Comparison of ENCODE assay signal across 26 cellular contexts in the genomic region with DNA sequence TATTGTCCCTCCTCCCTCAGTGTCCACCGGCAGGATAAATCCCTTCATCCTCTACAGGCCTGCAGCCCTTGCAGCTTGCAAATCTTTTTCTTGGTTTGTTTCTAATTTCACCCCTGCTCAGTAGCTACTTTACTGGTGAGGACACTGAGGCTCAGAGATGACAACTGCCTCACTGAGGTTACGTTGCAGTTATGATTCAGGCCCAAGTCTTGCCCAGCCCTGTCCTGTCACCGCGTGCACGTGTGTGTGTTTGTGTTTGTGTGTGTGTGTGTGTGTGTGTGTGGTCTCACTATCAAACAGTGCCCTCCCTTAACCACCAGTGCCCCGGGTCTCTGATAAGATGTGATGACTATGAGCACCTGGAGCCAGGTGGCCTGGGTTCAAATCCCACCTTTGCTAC. TPM values are rescaled to one million over a fixed set of nuclear protein-coding genes. Genes with fewer than 3 reads are reported as not detected.
A peak's percentile ranks its signal among the peaks of the same experiment; 100 is the strongest.
DNase-seq lines count a peak whose midpoint lies in the region; ATAC-seq lines count a peak whose summit lies in the region.
"Had no signal": no experiment of that assay in that cellular context is flagged by ENCODE, and none has a peak within 500 bp of the region (broad histone marks: within the 10 kb centered on the region; RNA-seq: fewer than 3 reads in every experiment).

No MANE protein-coding gene starts in this region.

- H3K9me3 ChIP-seq in CD8-positive, alpha-beta memory T cell (ENCODE audit: low read length): no peaks in the 10 kb centered on the region
- H3K9me3 ChIP-seq in naive thymus-derived CD4-positive, alpha-beta T cell (ENCODE audit: control insufficient read depth in 2 of 3, low read length in 3 of 3): no peaks in the 10 kb centered on the region
- H3K9me3 ChIP-seq: left lung, upper lobe of right lung had no signal

- peaks cover 40% of the 10 kb centered on the region for H3K36me3 Mint-ChIP-seq in activated CD4-positive, alpha-beta memory T cell treated with anti-CD3 and anti-CD28 coated beads, Interleukin-2, amount 10 ng/mL, durations not matched to agents 7 days and 5 days (ENCODE audit: low read depth)
- H3K36me3 Mint-ChIP-seq in activated CD4-positive, alpha-beta memory T cell treated with anti-CD3 and anti-CD28 coated beads for 36 hours: peaks cover 4% of the 10 kb centered on the region
- peaks cover 11 to 15% (median 13%) of the 10 kb centered on the region in 3 donors for H3K36me3 Mint-ChIP-seq in CD8-positive, alpha-beta memory T cell
- no peaks in the 10 kb centered on the region for H3K36me3 Mint-ChIP-seq in effector memory CD8-positive, alpha-beta T cell (ENCODE audit: insufficient read depth)
- peaks cover 0 to 44% (median 18%) of the 10 kb centered on the region in 5 donors for H3K36me3 Mint-ChIP-seq in naive thymus-derived CD4-positive, alpha-beta T cell

- POLR2A ChIA-PET in activated CD4-positive, alpha-beta memory T cell treated with anti-CD3 and anti-CD28 coated beads, Interleukin-2, amount 10 ng/mL, durations not matched to agents 7 days and 5 days (lab: Charles Lee): interaction anchor here (2.2 kb wide), 1 partner anchor 20 kb away, joined by 11 read pairs; the partner anchor contains the start of gene FAM110A
- POLR2A ChIA-PET in activated CD4-positive, alpha-beta memory T cell treated with anti-CD3 and anti-CD28 coated beads for 36 hours (lab: Charles Lee): interaction anchor here (0.5 kb wide), 1 partner anchor 10 kb away, joined by 3 read pairs; no protein-coding TSS in a partner anchor
- POLR2A ChIA-PET in CD8-positive, alpha-beta memory T cell (lab: Charles Lee): no interaction called here
- POLR2A ChIA-PET in naive thymus-derived CD4-positive, alpha-beta T cell (lab: Charles Lee): interaction anchor here (0.7 to 2.6 kb wide), 3 partner anchors 10 to 22 kb away, joined by 4 to 11 read pairs (median 4); partner anchors contain the start of gene FAM110A

- DNase-seq in activated CD4-positive, alpha-beta memory T cell treated with anti-CD3 and anti-CD28 coated beads, Interleukin-2, amount 10 ng/mL, durations not matched to agents 7 days and 5 days: no peak
- no peak for DNase-seq in activated CD4-positive, alpha-beta memory T cell treated with anti-CD3 and anti-CD28 coated beads for 36 hours
- DNase-seq in CD8-positive, alpha-beta memory T cell: no peak
- DNase-seq in effector memory CD8-positive, alpha-beta T cell: no peak
- no peak for DNase-seq in naive thymus-derived CD4-positive, alpha-beta T cell
- DNase-seq in NCI-H748 (lab: John Stamatoyannopoulos, UW; ENCODE audit: unreplicated experiment) (no peak), NCI-H82 (lab: John Stamatoyannopoulos, UW) (no peak), NCI-H510A treated with DMSO at 0.1 percent for 48 hours (lab: John Stamatoyannopoulos, UW) (no peak)
- DNase-seq: activated gamma-delta T cell treated with Interleukin-2 at 50 U/mL for 16 hours; AML-193; dermis blood vessel endothelial cell; EL; H7; hippocampal formation; left lung; mesendoderm; NCI-H1092; NCI-H1694; NCI-H446; right cardiac atrium; RPMI8226; stimulated activated naive CD4-positive, alpha-beta T cell treated with Interleukin-2 at 50 U/mL for 16 hours; upper lobe of right lung had no signal

- H3K4me1 Mint-ChIP-seq in activated CD4-positive, alpha-beta memory T cell treated with anti-CD3 and anti-CD28 coated beads, Interleukin-2, amount 10 ng/mL, durations not matched to agents 7 days and 5 days: peaks cover 93% of the 10 kb centered on the region
- H3K4me1 Mint-ChIP-seq in activated CD4-positive, alpha-beta memory T cell treated with anti-CD3 and anti-CD28 coated beads for 36 hours (ENCODE audit: low read depth): peaks cover 64% of the 10 kb centered on the region
- H3K4me1 Mint-ChIP-seq in CD8-positive, alpha-beta memory T cell: peaks cover 49 to 75% (median 65%) of the 10 kb centered on the region in 3 donors
- peaks cover 29 to 34% of the 10 kb centered on the region in 2 donors for H3K4me1 Mint-ChIP-seq in effector memory CD8-positive, alpha-beta T cell (ENCODE audit: low read depth in 2 of 2)
- peaks cover 42 to 83% (median 79%) of the 10 kb centered on the region in 7 donors for H3K4me1 Mint-ChIP-seq in naive thymus-derived CD4-positive, alpha-beta T cell

- peaks cover 6% of the 10 kb centered on the region for H3K9me3 Mint-ChIP-seq in activated CD4-positive, alpha-beta memory T cell treated with anti-CD3 and anti-CD28 coated beads, Interleukin-2, amount 10 ng/mL, durations not matched to agents 7 days and 5 days
- H3K9me3 Mint-ChIP-seq in activated CD4-positive, alpha-beta memory T cell treated with anti-CD3 and anti-CD28 coated beads for 36 hours: no peaks in the 10 kb centered on the region
- H3K9me3 Mint-ChIP-seq in CD8-positive, alpha-beta memory T cell: no peaks in the 10 kb centered on the region
- H3K9me3 Mint-ChIP-seq in effector memory CD8-positive, alpha-beta T cell: no peaks in the 10 kb centered on the region
- H3K9me3 Mint-ChIP-seq in naive thymus-derived CD4-positive, alpha-beta T cell: peaks cover 0 to 10% (median 2%) of the 10 kb centered on the region in 11 donors

- no peak overlapping the region for H3K4me3 ChIP-seq in CD8-positive, alpha-beta memory T cell (ENCODE audit: low read length)
- no peak overlapping the region for H3K4me3 ChIP-seq in naive thymus-derived CD4-positive, alpha-beta T cell (ENCODE audit: low read length)
- H3K4me3 ChIP-seq: K562, left lung, SK-N-MC, smooth muscle cell, upper lobe of right lung had no signal

- peaks cover 34% of the 10 kb centered on the region for H3K4me1 ChIP-seq in CD8-positive, alpha-beta memory T cell (ENCODE audit: insufficient read depth, low read length)
- H3K4me1 ChIP-seq in naive thymus-derived CD4-positive, alpha-beta T cell (ENCODE audit: control insufficient read depth in 2 of 2, insufficient read depth in 2 of 2, low read length in 2 of 2): peaks cover 14 to 33% of the 10 kb centered on the region in 2 donors

- H3K27me3 ChIP-seq in CD8-positive, alpha-beta memory T cell (ENCODE audit: insufficient read depth, low read length, poor library complexity, severe bottlenecking): no peaks in the 10 kb centered on the region
- no peaks in the 10 kb centered on the region for H3K27me3 ChIP-seq in naive thymus-derived CD4-positive, alpha-beta T cell (ENCODE audit: control insufficient read depth in 2 of 2, insufficient read depth in 2 of 2, low read length in 2 of 2)
- H3K27me3 ChIP-seq: left lung, upper lobe of right lung had no signal

- intact Hi-C loops in activated CD4-positive, alpha-beta memory T cell treated with anti-CD3 and anti-CD28 coated beads for 36 hours (cut with micrococcal nuclease): no loop called here
- intact Hi-C loops in naive thymus-derived CD4-positive, alpha-beta T cell (cut with micrococcal nuclease): no loop called here

- H3K27ac ChIP-seq in CD8-positive, alpha-beta memory T cell (ENCODE audit: low read depth, low read length): no peak overlapping the region
- H3K27ac ChIP-seq in naive thymus-derived CD4-positive, alpha-beta T cell (ENCODE audit: low read depth, low read length): peak overlapping the region; percentile 1
- H3K27ac ChIP-seq: left lung, SK-N-MC, upper lobe of right lung had no signal

- CTCF ChIA-PET in activated CD4-positive, alpha-beta memory T cell treated with anti-CD3 and anti-CD28 coated beads, Interleukin-2, amount 10 ng/mL, durations not matched to agents 7 days and 5 days (lab: Charles Lee): no interaction called here
- CTCF ChIA-PET in activated CD4-positive, alpha-beta memory T cell treated with anti-CD3 and anti-CD28 coated beads for 36 hours (lab: Charles Lee): no interaction called here
- CTCF ChIA-PET in CD8-positive, alpha-beta memory T cell (lab: Charles Lee): no interaction called here
- CTCF ChIA-PET in naive thymus-derived CD4-positive, alpha-beta T cell (lab: Charles Lee): no interaction called here

- no peaks in the 10 kb centered on the region for H3K36me3 ChIP-seq in CD8-positive, alpha-beta memory T cell (ENCODE audit: insufficient read depth, low read length)
- H3K36me3 ChIP-seq in naive thymus-derived CD4-positive, alpha-beta T cell (ENCODE audit: control insufficient read depth in 2 of 3, insufficient read depth in 3 of 3, low read length in 3 of 3): no peaks in the 10 kb centered on the region
- H3K36me3 ChIP-seq: left lung, upper lobe of right lung had no signal

- H3K27me3 Mint-ChIP-seq in activated CD4-positive, alpha-beta memory T cell treated with anti-CD3 and anti-CD28 coated beads, Interleukin-2, amount 10 ng/mL, durations not matched to agents 7 days and 5 days: no peaks in the 10 kb centered on the region
- no peaks in the 10 kb centered on the region for H3K27me3 Mint-ChIP-seq in activated CD4-positive, alpha-beta memory T cell treated with anti-CD3 and anti-CD28 coated beads for 36 hours
- H3K27me3 Mint-ChIP-seq in CD8-positive, alpha-beta memory T cell: no peaks in the 10 kb centered on the region
- H3K27me3 Mint-ChIP-seq in effector memory CD8-positive, alpha-beta T cell: no peaks in the 10 kb centered on the region
- H3K27me3 Mint-ChIP-seq in naive thymus-derived CD4-positive, alpha-beta T cell: no peaks in the 10 kb centered on the region

- no peak for ATAC-seq in effector memory CD8-positive, alpha-beta T cell (replicated peaks)
- ATAC-seq in naive thymus-derived CD4-positive, alpha-beta T cell: no peak
- ATAC-seq: K562, left lung, right cardiac atrium, upper lobe of right lung had no signal

- no peak overlapping the region for H3K4me3 Mint-ChIP-seq in activated CD4-positive, alpha-beta memory T cell treated with anti-CD3 and anti-CD28 coated beads, Interleukin-2, amount 10 ng/mL, durations not matched to agents 7 days and 5 days
- no peak overlapping the region for H3K4me3 Mint-ChIP-seq in activated CD4-positive, alpha-beta memory T cell treated with anti-CD3 and anti-CD28 coated beads for 36 hours
- H3K4me3 Mint-ChIP-seq in CD8-positive, alpha-beta memory T cell: no peak overlapping the region
- no peak overlapping the region for H3K4me3 Mint-ChIP-seq in effector memory CD8-positive, alpha-beta T cell
- H3K4me3 Mint-ChIP-seq in naive thymus-derived CD4-positive, alpha-beta T cell: peak overlapping the region in 2 of 10 donors; percentile 5 to 63

- peak overlapping the region; percentile 1 for H3K27ac Mint-ChIP-seq in activated CD4-positive, alpha-beta memory T cell treated with anti-CD3 and anti-CD28 coated beads, Interleukin-2, amount 10 ng/mL, durations not matched to agents 7 days and 5 days
- H3K27ac Mint-ChIP-seq in activated CD4-positive, alpha-beta memory T cell treated with anti-CD3 and anti-CD28 coated beads for 36 hours: no peak overlapping the region
- peak overlapping the region in 5 of 8 donors; percentile 23 to 74 (median 58) for H3K27ac Mint-ChIP-seq in CD8-positive, alpha-beta memory T cell
- peak overlapping the region; percentile 21 to 63 for H3K27ac Mint-ChIP-seq in effector memory CD8-positive, alpha-beta T cell
- H3K27ac Mint-ChIP-seq in naive thymus-derived CD4-positive, alpha-beta T cell: peak overlapping the region in 8 of 9 donors; percentile 64 to 91 (median 82)

RNA-seq across cellular contexts. Expression of gene FAM110A, which starts 21.1 kb away (rescaled TPM):
- total RNA-seq in activated CD4-positive, alpha-beta memory T cell treated with anti-CD3 and anti-CD28 coated beads, Interleukin-2, amount 10 ng/mL, durations not matched to agents 7 days and 5 days: 10 to 100 TPM; 34.7 to 35.9 TPM
- total RNA-seq in activated CD4-positive, alpha-beta memory T cell treated with anti-CD3 and anti-CD28 coated beads for 36 hours: 10 to 100 TPM; 18.0 to 20.1 TPM
- 10 to 100 TPM; 13.3 to 15.0 TPM for total RNA-seq in CD8-positive, alpha-beta memory T cell
- polyA plus RNA-seq in CD8-positive, alpha-beta memory T cell: 14.9 TPM
- 10 to 100 TPM; 10.9 to 47.4 (median 23.7) TPM for total RNA-seq in naive thymus-derived CD4-positive, alpha-beta T cell
- polyA plus RNA-seq in naive thymus-derived CD4-positive, alpha-beta T cell: 10 to 100 TPM in 1 of 2 donors, 1 to 10 TPM in 1; 6.6 to 11.9 TPM
